Comparison of ENCODE assay signal across 8 cellular contexts in genomic region chr10:81873932-81874816, GRCh38. TPM values are rescaled to one million over a fixed set of nuclear protein-coding genes. Genes with fewer than 3 reads are reported as not detected.
A peak's percentile ranks its signal among the peaks of the same experiment; 100 is the strongest.
DNase-seq lines count a peak whose midpoint lies in the region; ATAC-seq and TF ChIP-seq lines count a peak whose summit lies in the region.

No MANE protein-coding gene starts in this region.

- peaks cover 23% of the 10 kb centered on the region for H3K23me2 ChIP-seq in H9 (ENCODE audit: insufficient read length, low read depth, low read length, poor library complexity, severe bottlenecking)

- peaks cover 31 to 35% of the 10 kb centered on the region in 2 experiments for H3K4me1 Mint-ChIP-seq in H9
- peaks cover 3 to 8% (median 4%) of the 10 kb centered on the region in 3 donors for H3K4me1 Mint-ChIP-seq in CD8-positive, alpha-beta memory T cell
- peaks cover 10% of the 10 kb centered on the region for H3K4me1 Mint-ChIP-seq in activated T-helper 17 cell treated with anti-CD3 and anti-CD28 coated beads, Interleukin-2, amount 50 U/mL, for 72 hours

- no peak overlapping the region for H4K8ac ChIP-seq in H9 (replicated peaks; ENCODE audit: insufficient read length, low read depth, low read length)

- no peak overlapping the region for H3K14ac ChIP-seq in H9 (ENCODE audit: insufficient read depth, low read length)

- WGBS in H9 (ENCODE audit: extremely low coverage, insufficient read length, low lambda C conversion rate): no CpG with 5 or more reads among the region's 80 CpGs
- WGBS in adrenal gland, 4 donors: 0 to 1% (median 1%) methylated on average over 2 to 80 of the region's 80 CpGs

- peaks cover 1% of the 10 kb centered on the region; the same call in 1 of the 2 replicates for H3K4me1 ChIP-seq in H9 (ENCODE audit: insufficient read depth, low read length)
- H3K4me1 ChIP-seq in adrenal gland (replicated peaks in 1 of 2): peaks cover 0 to 5% of the 10 kb centered on the region in 2 donors
- H3K4me1 ChIP-seq in CD8-positive, alpha-beta memory T cell (ENCODE audit: insufficient read depth, low read length): no peaks in the 10 kb centered on the region

- TF ChIP-seq CTCF in H9 (conservative IDR thresholded peaks at IDR 0.05) (peak; percentile 16; the same call in 1 of the 3 replicates), adrenal gland (IDR thresholded peaks at IDR 0.05) (no peak)

- H2BK120ac ChIP-seq in H9 (ENCODE audit: low read depth, low read length, poor library complexity, severe bottlenecking): no peak overlapping the region

- H4K5ac ChIP-seq in H9 (ENCODE audit: insufficient read length, low read depth, low read length): no peak overlapping the region

- H2AK5ac ChIP-seq in H9 (ENCODE audit: insufficient read length, low read length): no peak overlapping the region

- no peaks in the 10 kb centered on the region for H3K79me2 ChIP-seq in H9 (ENCODE audit: insufficient read depth, low read length)

- H3K27ac Mint-ChIP-seq in H9: no peak overlapping the region
- H3K27ac Mint-ChIP-seq in CD8-positive, alpha-beta memory T cell: no peak overlapping the region
- no peak overlapping the region for H3K27ac Mint-ChIP-seq in activated T-helper 17 cell treated with anti-CD3 and anti-CD28 coated beads, Interleukin-2, amount 50 U/mL, for 72 hours

- peak overlapping the region; percentile 64 to 80 for H3K4me3 Mint-ChIP-seq in H9
- no peak overlapping the region for H3K4me3 Mint-ChIP-seq in CD8-positive, alpha-beta memory T cell
- H3K4me3 Mint-ChIP-seq in activated T-helper 17 cell treated with anti-CD3 and anti-CD28 coated beads, Interleukin-2, amount 50 U/mL, for 72 hours: no peak overlapping the region

- no peak overlapping the region for H3K18ac ChIP-seq in H9 (ENCODE audit: insufficient read length, low read depth, low read length)

- no peaks in the 10 kb centered on the region for H4K20me1 ChIP-seq in H9 (ENCODE audit: control insufficient read depth, insufficient read depth, insufficient read length)

- H2BK20ac ChIP-seq in H9 (ENCODE audit: low read depth, low read length, poor library complexity, severe bottlenecking): no peak overlapping the region

- no peak overlapping the region for H2BK12ac ChIP-seq in H9 (ENCODE audit: insufficient read length, low read depth, low read length)

- no peak overlapping the region for H3T11ph ChIP-seq in H9 (ENCODE audit: low read length)

- intact Hi-C loops in adrenal gland (cut with DNase I): no loop called here

- peaks cover 0 to 3% of the 10 kb centered on the region in 2 experiments; a peak in 4 of 5 replicates for H3K9me3 Mint-ChIP-seq in H9
- peaks cover 7 to 22% (median 12%) of the 10 kb centered on the region in 5 donors for H3K9me3 Mint-ChIP-seq in CD8-positive, alpha-beta memory T cell
- H3K9me3 Mint-ChIP-seq in activated T-helper 17 cell treated with anti-CD3 and anti-CD28 coated beads, Interleukin-2, amount 50 U/mL, for 72 hours: peaks cover 4% of the 10 kb centered on the region

- CTCF ChIA-PET in CD8-positive, alpha-beta memory T cell (lab: Charles Lee): no interaction called here

- H3K27me3 Mint-ChIP-seq in H9 (ENCODE audit: low read depth): peaks cover 69% of the 10 kb centered on the region
- H3K27me3 Mint-ChIP-seq in CD8-positive, alpha-beta memory T cell: peaks cover 27 to 45% of the 10 kb centered on the region in 2 donors
- peaks cover 41% of the 10 kb centered on the region for H3K27me3 Mint-ChIP-seq in activated T-helper 17 cell treated with anti-CD3 and anti-CD28 coated beads, Interleukin-2, amount 50 U/mL, for 72 hours

- POLR2A ChIA-PET in CD8-positive, alpha-beta memory T cell (lab: Charles Lee): no interaction called here

- H3K4ac ChIP-seq in H9 (ENCODE audit: low read depth, low read length): no peak overlapping the region

- H3K4me2 ChIP-seq in H9 (ENCODE audit: insufficient read depth, insufficient read length, low read length): peak overlapping the region; percentile 56

- no peak overlapping the region for H4K91ac ChIP-seq in H9 (ENCODE audit: insufficient read length, low read depth, low read length)

- H3K9me3 ChIP-seq in H9 (ENCODE audit: control insufficient read depth, low read depth, low read length) (no peaks in the 10 kb centered on the region), adrenal gland (replicated peaks in 1 of 3) (no peaks in the 10 kb centered on the region)
- no peaks in the 10 kb centered on the region for H3K9me3 ChIP-seq in CD8-positive, alpha-beta memory T cell (ENCODE audit: low read length)

- no peak overlapping the region for H2BK15ac ChIP-seq in H9 (ENCODE audit: low read depth, low read length)

- no peak overlapping the region for H2BK5ac ChIP-seq in H9 (ENCODE audit: insufficient read length, low read length)

- peak overlapping the region in 1 of 4 donors; percentile 46 for H3K4me3 ChIP-seq in adrenal gland
- H3K4me3 ChIP-seq in CD8-positive, alpha-beta memory T cell (ENCODE audit: low read length): no peak overlapping the region

- H3K27me3 ChIP-seq in H9 (ENCODE audit: insufficient read depth, low read length) (peaks cover 11% of the 10 kb centered on the region), adrenal gland (peaks cover 27% of the 10 kb centered on the region)
- no peaks in the 10 kb centered on the region for H3K27me3 ChIP-seq in CD8-positive, alpha-beta memory T cell (ENCODE audit: insufficient read depth, low read length, poor library complexity, severe bottlenecking)

- H3K36me3 ChIP-seq in adrenal gland (replicated peaks in 1 of 2): no peaks in the 10 kb centered on the region
- no peaks in the 10 kb centered on the region for H3K36me3 ChIP-seq in CD8-positive, alpha-beta memory T cell (ENCODE audit: insufficient read depth, low read length)

- no peak overlapping the region for H3K23ac ChIP-seq in H9 (ENCODE audit: insufficient read length, low read depth, low read length)

- H3K56ac ChIP-seq in H9 (ENCODE audit: insufficient read length, low read depth, low read length): no peak overlapping the region

- H3K9ac ChIP-seq in H9 (ENCODE audit: extremely low read depth, insufficient read length, low read length): no peak overlapping the region

- ATAC-seq in activated T-helper 17 cell treated with anti-CD3 and anti-CD28 coated beads, Interleukin-2, amount 50 U/mL, for 72 hours (replicated peaks): no peak

- H3K27ac ChIP-seq in H9 (ENCODE audit: insufficient read length, low read depth, low read length): no peak overlapping the region
- no peak overlapping the region for H3K27ac ChIP-seq in adrenal gland
- no peak overlapping the region for H3K27ac ChIP-seq in CD8-positive, alpha-beta memory T cell (ENCODE audit: low read depth, low read length)

- no peaks in the 10 kb centered on the region for H3K79me1 ChIP-seq in H9 (ENCODE audit: insufficient read depth, low read depth, low read length, poor library complexity, severe bottlenecking)

- peaks cover 0 to 2% (median 0%) of the 10 kb centered on the region in 3 experiments; a peak in 2 of 7 replicates for H3K36me3 Mint-ChIP-seq in H9 (ENCODE audit: insufficient read depth in 1 of 3, low read depth in 3 of 3)
- H3K36me3 Mint-ChIP-seq in CD8-positive, alpha-beta memory T cell: peaks cover 0 to 3% (median 0%) of the 10 kb centered on the region in 3 donors
- peaks cover 7% of the 10 kb centered on the region for H3K36me3 Mint-ChIP-seq in activated T-helper 17 cell treated with anti-CD3 and anti-CD28 coated beads, Interleukin-2, amount 50 U/mL, for 72 hours (ENCODE audit: low read depth)

- H2AFZ ChIP-seq in H9 (ENCODE audit: low read length): no peak overlapping the region

- DNase-seq in 8988T (peak; percentile 84), H9 (peak; percentile 85), adrenal gland (peak in 6 of 7 donors; percentile 34 to 66 (median 57)), iPS DF 19.7 (ENCODE audit: low read depth, low spot score) (peak; percentile 35)
- peak; percentile 26 for DNase-seq in stimulated activated CD8-positive, alpha-beta memory T cell treated with anti-CD3 and anti-CD28 coated beads, Interleukin-4, amount 100 ng/mL, for 48 hours
- DNase-seq in CD8-positive, alpha-beta memory T cell: no peak
- no peak for DNase-seq in stimulated activated CD4-positive, alpha-beta T cell treated with anti-CD3 and anti-CD28 coated beads, Interleukin-12 subunit alpha, Interleukin-12 subunit beta, amount 100 ng/mL, for 4 hours

- TF ChIP-seq POLR2A in adrenal gland (IDR thresholded peaks at IDR 0.05): no peak

RNA-seq across cellular contexts. Expression of gene NRG3, which starts 0.8 kb away (rescaled TPM):
- total RNA-seq in H9 (2021): 0.97 and 1.6 TPM in 2 replicates
- 1 to 10 TPM in 6 of 8 donors, under 1 TPM in 2; 0.83 to 3.8 (median 1.3) TPM for total RNA-seq in adrenal gland
- 1 to 10 TPM in 1 of 3 donors, under 1 TPM in 2; 0.46 to 1.3 (median 0.47) TPM for polyA plus RNA-seq in adrenal gland
- total RNA-seq in CD8-positive, alpha-beta memory T cell: not detected
- polyA plus RNA-seq in CD8-positive, alpha-beta memory T cell: not detected
- total RNA-seq in activated T-helper 17 cell treated with anti-CD3 and anti-CD28 coated beads, Interleukin-2, amount 50 U/mL, for 72 hours: not detected

Comparison
In these comparisons a context has a peak if more than half of its experiments do, and no peak if none do; other contexts are left out.
1. DNase-seq: peak in 8988T (single experiment), H9 (single experiment), adrenal gland (6 of 7), iPS DF 19.7 (single experiment) and stimulated activated CD8-positive, alpha-beta memory T cell treated with anti-CD3 and anti-CD28 coated beads, Interleukin-4, amount 100 ng/mL, for 48 hours (single experiment); none in CD8-positive, alpha-beta memory T cell (0 of 5) and stimulated activated CD4-positive, alpha-beta T cell treated with anti-CD3 and anti-CD28 coated beads, Interleukin-12 subunit alpha, Interleukin-12 subunit beta, amount 100 ng/mL, for 4 hours (single experiment).
2. H3K4me3 Mint-ChIP-seq: peak in H9 (2 of 2); none in CD8-positive, alpha-beta memory T cell (0 of 7) and activated T-helper 17 cell treated with anti-CD3 and anti-CD28 coated beads, Interleukin-2, amount 50 U/mL, for 72 hours (single experiment).